ENCODE assay signal across 14 cellular contexts in genomic region chr17:9900744-9901143, GRCh38. TPM values are rescaled to one million over a fixed set of nuclear protein-coding genes. Genes with fewer than 3 reads are reported as not detected.
A peak's percentile ranks its signal among the peaks of the same experiment; 100 is the strongest.
DNase-seq lines count a peak whose midpoint lies in the region; ATAC-seq and TF ChIP-seq lines count a peak whose summit lies in the region.
"Had no signal": no experiment of that assay in that cellular context is flagged by ENCODE, and none has a peak within 500 bp of the region (broad histone marks: within the 10 kb centered on the region; RNA-seq: fewer than 3 reads in every experiment).

No MANE protein-coding gene starts in this region.

- TF ChIP-seq POLR2A in transverse colon (IDR thresholded peaks at IDR 0.05) = no peak

- no peaks in the 10 kb centered on the region; the same call in 1 of the 2 replicates for H3K36me3 ChIP-seq in GM23338 (ENCODE audit: insufficient read depth)
- no peaks in the 10 kb centered on the region for H3K36me3 ChIP-seq in left lung
- no peaks in the 10 kb centered on the region for H3K36me3 ChIP-seq in transverse colon
- H3K36me3 ChIP-seq: heart right ventricle had no signal

- TF ChIP-seq EP300 in transverse colon (IDR thresholded peaks at IDR 0.05; ENCODE audit: low read depth) = no peak

- no peak overlapping the region for H3K4me3 Mint-ChIP-seq in GM23338

- H3K27me3 Mint-ChIP-seq in GM23338 (ENCODE audit: insufficient read depth, low read depth, poor library complexity) = peaks cover 1% of the 10 kb centered on the region

- WGBS in transverse colon (ENCODE audit: low coverage in 1 of 2), 2 donors = 60 to 63% methylated on average over 8 of the region's 8 CpGs

- TF ChIP-seq CTCF in GM23338 (conservative IDR thresholded peaks at IDR 0.05; ENCODE audit: low read depth in 2 of 2) = no peak
- no peak for TF ChIP-seq CTCF in left lung (IDR thresholded peaks at IDR 0.05)
- TF ChIP-seq CTCF in transverse colon (IDR thresholded peaks at IDR 0.05) = no peak

- H3K4me1 Mint-ChIP-seq in GM23338 = peaks cover 6% of the 10 kb centered on the region

- H3K4me2 ChIP-seq in GM23338 = no peak overlapping the region

- intact Hi-C loops in left lung (cut with DNase I) (no loop called here), transverse colon (cut with DNase I; ENCODE audit: low total_unique reads) (no loop called here)

- no peaks in the 10 kb centered on the region; the same call in 2 of the 3 replicates for H3K36me3 Mint-ChIP-seq in GM23338 (ENCODE audit: low read depth)

- no peak overlapping the region for H3K27ac Mint-ChIP-seq in GM23338

- no peak for DNase-seq in GM23338 (ENCODE audit: low spot score)
- peak; percentile 17 for DNase-seq in amniotic stem cell (lab: John Stamatoyannopoulos, UW)
- DNase-seq in left lung = no peak
- no peak for DNase-seq in transverse colon
- DNase-seq in hippocampal formation (lab: John Stamatoyannopoulos, UW) = no peak
- no peak for DNase-seq in mesenteric fat pad (ENCODE audit: low spot score)
- DNase-seq: activated CD8-positive, alpha-beta memory T cell treated with anti-CD3 and anti-CD28 coated beads, Interleukin-2, amount 50 U/mL, for 4 hours; effector CD8-positive, alpha-beta T cell; heart right ventricle; RPMI8226; stimulated activated CD4-positive, alpha-beta T cell treated with anti-CD3 and anti-CD28 coated beads, Interleukin-4, amount 100 ng/mL, for 24 hours; stimulated activated naive CD4-positive, alpha-beta T cell treated with Interleukin-2 at 50 U/mL for 16 hours had no signal

- H3K27ac ChIP-seq in GM23338 (ENCODE audit: low read depth) (no peak overlapping the region), left lung (peak overlapping the region in 1 of 2 donors; percentile 33), transverse colon (peak overlapping the region; percentile 19 to 76 (median 38))
- H3K27ac ChIP-seq: heart right ventricle had no signal

- no peaks in the 10 kb centered on the region for H3K79me2 ChIP-seq in GM23338 (replicated peaks; ENCODE audit: insufficient read depth)

- H3K9me3 Mint-ChIP-seq in GM23338 = no peaks in the 10 kb centered on the region

- H2AFZ ChIP-seq in GM23338 = peak overlapping the region; percentile 59; the same call in 1 of the 2 replicates

- in situ Hi-C loops in transverse colon (cut with MboI; ENCODE audit: low pct_ligation_motif_present in 1 of 4, low pct_unique_long_range_greater_than_20kb in 1 of 4, low sequenced_read_pairs in 3 of 4) = loop anchor here in 1 of 4 donors (25.0 kb wide), 1 partner anchor 712 kb away; no protein-coding TSS in a partner anchor

- no peaks in the 10 kb centered on the region for H3K27me3 ChIP-seq in GM23338 (ENCODE audit: insufficient read depth)
- peaks cover 0 to 15% of the 10 kb centered on the region in 2 donors for H3K27me3 ChIP-seq in left lung
- H3K27me3 ChIP-seq in transverse colon = no peaks in the 10 kb centered on the region

- ATAC-seq in GM23338 = no peak
- peak; percentile 20 for ATAC-seq in left lung
- ATAC-seq in GM19351 (IDR thresholded peaks at IDR 0.05; ENCODE audit: unreplicated experiment) = no peak

- no peaks in the 10 kb centered on the region for H3F3A ChIP-seq in GM23338 (replicated peaks; ENCODE audit: low read depth)

- H3K9me2 ChIP-seq in GM23338 (ENCODE audit: insufficient read depth) = no peaks in the 10 kb centered on the region

- H3K4me1 ChIP-seq in GM23338 (ENCODE audit: insufficient read depth) (no peaks in the 10 kb centered on the region), left lung (peaks cover 0 to 4% of the 10 kb centered on the region in 2 donors), transverse colon (peaks cover 0 to 3% (median 0%) of the 10 kb centered on the region in 4 donors)

- H3K4me3 ChIP-seq in GM23338 (no peak overlapping the region), left lung (no peak overlapping the region), transverse colon (no peak overlapping the region)
- H3K4me3 ChIP-seq: heart right ventricle, lung had no signal

- H4K20me1 ChIP-seq in GM23338 (replicated peaks; ENCODE audit: insufficient read depth) = no peaks in the 10 kb centered on the region

- no peaks in the 10 kb centered on the region for H3K9me3 ChIP-seq in left lung
- no peaks in the 10 kb centered on the region for H3K9me3 ChIP-seq in transverse colon
- H3K9me3 ChIP-seq: heart right ventricle had no signal

TF ChIP-seq in GM23338, 12 proteins besides CTCF, POLR2A, EP300 and RAD21 (continues in another document):
- TF ChIP-seq JUNB (IDR thresholded peaks at IDR 0.05; ENCODE audit: unreplicated experiment) (no peak), NANOG (IDR thresholded peaks at IDR 0.05; ENCODE audit: borderline replicate concordance) (no peak), ZNF462 (CRISPR knock-in tag; IDR thresholded peaks at IDR 0.05) (no peak), ZNF331 (CRISPR knock-in tag; IDR thresholded peaks at IDR 0.05; ENCODE audit: low read depth) (no peak), CREB1 (CRISPR knock-in tag; IDR thresholded peaks at IDR 0.05; ENCODE audit: low read depth) (no peak)
- TF ChIP-seq, protein P1, sequence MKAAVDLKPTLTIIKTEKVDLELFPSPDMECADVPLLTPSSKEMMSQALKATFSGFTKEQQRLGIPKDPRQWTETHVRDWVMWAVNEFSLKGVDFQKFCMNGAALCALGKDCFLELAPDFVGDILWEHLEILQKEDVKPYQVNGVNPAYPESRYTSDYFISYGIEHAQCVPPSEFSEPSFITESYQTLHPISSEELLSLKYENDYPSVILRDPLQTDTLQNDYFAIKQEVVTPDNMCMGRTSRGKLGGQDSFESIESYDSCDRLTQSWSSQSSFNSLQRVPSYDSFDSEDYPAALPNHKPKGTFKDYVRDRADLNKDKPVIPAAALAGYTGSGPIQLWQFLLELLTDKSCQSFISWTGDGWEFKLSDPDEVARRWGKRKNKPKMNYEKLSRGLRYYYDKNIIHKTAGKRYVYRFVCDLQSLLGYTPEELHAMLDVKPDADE (IDR thresholded peaks at IDR 0.05) = no peak

RNA-seq across cellular contexts. Expression of gene RCVRN, which starts 4.3 kb away (rescaled TPM):
- not detected in 2 replicates for total RNA-seq in GM23338 (2014; rRNA removed; shearing (Covaris generic))
- polyA plus RNA-seq in GM23338 (2016; fragmentation: Nextera tagmentation; extraction: Ambion mirVana) = not detected in 2 replicates
- total RNA-seq in left lung (under 1 TPM; 0.47 to 0.50 TPM), transverse colon (not detected), mesenteric fat pad (0.67 TPM)
